9 cellular contexts compared by ENCODE assay signal in the genomic region with DNA sequence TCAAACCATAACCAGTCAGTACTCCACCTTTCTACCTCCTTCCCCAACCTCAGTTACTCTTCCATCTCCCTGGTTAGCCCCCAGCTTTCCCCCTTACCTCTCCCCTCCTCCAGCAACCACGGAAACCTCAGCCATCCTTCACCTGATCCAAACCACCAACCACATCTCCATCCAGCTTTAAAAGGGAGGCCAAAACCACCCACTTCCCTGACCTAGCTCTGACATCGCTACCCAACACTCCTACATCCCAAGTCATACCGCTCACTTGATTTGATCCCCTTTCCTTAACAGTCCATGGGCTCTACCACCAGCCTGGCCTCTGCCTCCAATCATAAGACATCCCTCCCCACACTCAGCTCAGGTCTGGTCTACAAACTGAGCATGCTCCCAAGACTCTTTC. TPM values are rescaled to one million over a fixed set of nuclear protein-coding genes. Genes with fewer than 3 reads are reported as not detected.
DNase-seq lines count a peak whose midpoint lies in the region; ATAC-seq, FAIRE-seq and TF ChIP-seq lines count a peak whose summit lies in the region.
"Had no signal": no experiment of that assay in that cellular context is flagged by ENCODE, and none has a peak within 500 bp of the region (broad histone marks: within the 10 kb centered on the region; RNA-seq: fewer than 3 reads in every experiment).

No MANE protein-coding gene starts in this region.

- peak overlapping the region; percentile 17 for H3K27ac ChIP-seq in RWPE1
- H3K27ac ChIP-seq in pancreas, result no peak overlapping the region
- H3K27ac ChIP-seq: foreskin keratinocyte had no signal

- H3K4me3 ChIP-seq in GM06990 (replicated peaks; ENCODE audit: low read depth, low read length) (peak overlapping the region; percentile 91), epithelial cell of proximal tubule (ENCODE audit: low read depth, low read length) (peak overlapping the region; percentile 95), retinal pigment epithelial cell (ENCODE audit: low read length) (peak overlapping the region; percentile 70), pancreas (peak overlapping the region in 2 of 4 donors; percentile 78 to 92)

- intact Hi-C loops in pancreas (cut with DNase I), result no loop called here

- TF ChIP-seq POLR2A in H54 (IDR thresholded peaks at IDR 0.05; ENCODE audit: low read depth, low read length), result no peak

- peaks cover 10% of the 10 kb centered on the region for H3K36me3 ChIP-seq in GM06990 (ENCODE audit: control insufficient read depth, insufficient read depth, low read length)
- no peaks in the 10 kb centered on the region for H3K36me3 ChIP-seq in pancreas

- ATAC-seq in GM21723 (IDR thresholded peaks at IDR 0.05; ENCODE audit: unreplicated experiment), result no peak
- no peak for ATAC-seq in pancreas
- ATAC-seq: foreskin keratinocyte had no signal

- CTCF ChIA-PET in RWPE1 (lab: Yijun Ruan, JAX), result interaction anchor here (0.6 kb wide), 2 partner anchors 16 to 1239 kb away, joined by 3 to 6 read pairs; no protein-coding TSS in a partner anchor

- DNase-seq in GM06990 (ENCODE audit: extremely low read depth, insufficient read length), result no peak
- no peak for DNase-seq in RWPE1 (ENCODE audit: low spot score)
- DNase-seq in epithelial cell of proximal tubule (ENCODE audit: low read depth), result no peak
- no peak for DNase-seq in retinal pigment epithelial cell (ENCODE audit: low read depth)
- DNase-seq in DMS53 treated with DMSO at 0.1 percent for 48 hours (lab: John Stamatoyannopoulos, UW; ENCODE audit: unreplicated experiment), result no peak
- no peak for DNase-seq in H54 (ENCODE audit: insufficient read length, low spot score)
- no peak for DNase-seq in pancreas
- DNase-seq: foreskin keratinocyte had no signal

- POLR2A ChIA-PET in RWPE1 (lab: Yijun Ruan, JAX; ENCODE audit: low non-redundant PET), result no interaction called here

- WGBS in pancreas, 2 donors, result 84 to 87% methylated on average over 3 of the region's 3 CpGs

- FAIRE-seq in H54 (lab: Jason Lieb, UNC) (no peak), pancreas (lab: Jason Lieb, UNC) (no peak)

- peaks cover 0 to 23% (median 15%) of the 10 kb centered on the region in 3 donors for H3K4me1 ChIP-seq in pancreas

- TF ChIP-seq CTCF in GM06990 (IDR thresholded peaks at IDR 0.05; ENCODE audit: insufficient read depth, low read length, poor library complexity, severe bottlenecking) (no peak), RWPE1 (conservative IDR thresholded peaks at IDR 0.05; ENCODE audit: low read depth) (no peak), epithelial cell of proximal tubule (conservative IDR thresholded peaks at IDR 0.05; ENCODE audit: low read depth, low read length) (no peak), retinal pigment epithelial cell (conservative IDR thresholded peaks at IDR 0.05; ENCODE audit: low read depth, low read length) (no peak), pancreas (IDR thresholded peaks at IDR 0.05) (no peak)

- no peaks in the 10 kb centered on the region for H3K9me3 ChIP-seq in pancreas

- no peaks in the 10 kb centered on the region for H3K27me3 ChIP-seq in GM06990 (replicated peaks; ENCODE audit: control insufficient read depth, insufficient read depth, low read length)
- H3K27me3 ChIP-seq in pancreas, result no peaks in the 10 kb centered on the region
- H3K27me3 ChIP-seq: foreskin keratinocyte had no signal

RNA-seq across cellular contexts. Expression of a gene that starts 1.5 kb away (rescaled TPM):
- 18.6 and 43.6 TPM in 2 replicates for total RNA-seq in epithelial cell of proximal tubule
- 10 to 100 TPM; 10.7 to 23.0 (median 15.0) TPM for total RNA-seq in pancreas
- 10 to 100 TPM; 13.6 to 13.9 TPM for polyA plus RNA-seq in pancreas
